In the genomic region with DNA sequence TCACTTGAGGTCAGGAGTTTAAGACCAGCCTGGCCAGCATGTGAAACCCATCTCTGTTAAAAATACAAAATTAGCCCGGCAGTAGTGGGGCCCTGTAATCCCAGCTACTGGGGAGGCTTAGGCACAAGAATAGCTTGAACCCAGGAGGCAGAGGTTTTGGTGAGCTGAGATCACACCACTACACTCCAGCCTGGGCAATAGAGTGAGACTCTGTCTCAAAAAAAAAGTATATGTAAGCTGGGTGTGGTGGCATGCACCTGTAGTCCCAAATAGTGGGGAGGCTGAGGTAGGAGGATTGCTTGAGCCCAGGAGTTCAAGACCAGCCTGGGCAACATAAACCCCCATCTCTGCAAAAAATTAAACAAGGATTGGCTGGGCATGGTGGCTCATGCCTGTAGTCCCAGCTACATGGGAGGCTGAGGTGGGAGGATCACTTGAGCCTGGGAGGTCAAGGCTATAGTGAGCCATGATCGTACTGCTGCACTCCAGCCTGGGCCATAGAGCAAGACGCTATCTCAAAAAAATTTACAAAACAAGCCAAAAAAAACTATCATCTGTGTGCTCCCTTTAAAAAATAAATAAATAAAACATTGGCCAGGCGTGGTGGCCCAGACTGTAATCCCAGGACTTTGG, we compare ENCODE assay signal across 31 cellular contexts. TPM values are rescaled to one million over a fixed set of nuclear protein-coding genes. Genes with fewer than 3 reads are reported as not detected.
"Had no signal": no experiment of that assay in that cellular context is flagged by ENCODE, and none has a peak within 500 bp of the region (broad histone marks: within the 10 kb centered on the region; RNA-seq: fewer than 3 reads in every experiment).

No MANE protein-coding gene starts in this region.

- ATAC-seq: activated CD8-positive, alpha-beta T cell treated with anti-CD3 and anti-CD28 coated beads for 36 hours; activated T-cell treated with anti-CD3 and anti-CD28 coated beads, Interleukin-2, amount 50 U/mL, for 72 hours; activated T-helper 17 cell treated with anti-CD3 and anti-CD28 coated beads, Interleukin-2, amount 50 U/mL, for 72 hours; SK-N-SH treated with all-trans-retinoic acid at 6 μM for 48 hours; T-cell had no signal

- H3K27ac Mint-ChIP-seq: activated CD4-positive, alpha-beta T cell treated with anti-CD3 and anti-CD28 coated beads, Interleukin-2, amount 10 ng/mL, durations not matched to agents 24 days and 14 days; activated CD8-positive, alpha-beta T cell treated with anti-CD3 and anti-CD28 coated beads for 36 hours; activated naive CD8-positive, alpha-beta T cell treated with anti-CD3 and anti-CD28 coated beads for 36 hours; activated T-cell treated with anti-CD3 and anti-CD28 coated beads, Interleukin-2, amount 50 U/mL, for 72 hours; activated T-helper 17 cell treated with anti-CD3 and anti-CD28 coated beads, Interleukin-2, amount 50 U/mL, for 72 hours; T-cell had no signal

- H3K36me3 ChIP-seq: brain microvascular endothelial cell had no signal

- H3K27me3 ChIP-seq: brain microvascular endothelial cell had no signal

- H3K27ac ChIP-seq: brain microvascular endothelial cell, KMS-11 had no signal

- H3K4me2 ChIP-seq: KMS-11 had no signal

- H3K9ac ChIP-seq: KMS-11 had no signal

- H3K4me3 Mint-ChIP-seq: activated CD4-positive, alpha-beta T cell treated with anti-CD3 and anti-CD28 coated beads, Interleukin-2, amount 10 ng/mL, durations not matched to agents 24 days and 14 days; activated CD8-positive, alpha-beta T cell treated with anti-CD3 and anti-CD28 coated beads for 36 hours; activated naive CD8-positive, alpha-beta T cell treated with anti-CD3 and anti-CD28 coated beads for 36 hours; activated T-cell treated with anti-CD3 and anti-CD28 coated beads, Interleukin-2, amount 50 U/mL, for 72 hours; activated T-helper 17 cell treated with anti-CD3 and anti-CD28 coated beads, Interleukin-2, amount 50 U/mL, for 72 hours; T-cell had no signal

- H3K9me3 Mint-ChIP-seq: activated CD4-positive, alpha-beta T cell treated with anti-CD3 and anti-CD28 coated beads, Interleukin-2, amount 10 ng/mL, durations not matched to agents 24 days and 14 days; activated CD8-positive, alpha-beta T cell treated with anti-CD3 and anti-CD28 coated beads for 36 hours; activated T-cell treated with anti-CD3 and anti-CD28 coated beads, Interleukin-2, amount 50 U/mL, for 72 hours; activated T-helper 17 cell treated with anti-CD3 and anti-CD28 coated beads, Interleukin-2, amount 50 U/mL, for 72 hours; T-cell had no signal

- H3K27me3 Mint-ChIP-seq: activated CD4-positive, alpha-beta T cell treated with anti-CD3 and anti-CD28 coated beads, Interleukin-2, amount 10 ng/mL, durations not matched to agents 24 days and 14 days; activated CD8-positive, alpha-beta T cell treated with anti-CD3 and anti-CD28 coated beads for 36 hours; activated naive CD8-positive, alpha-beta T cell treated with anti-CD3 and anti-CD28 coated beads for 36 hours; activated T-helper 17 cell treated with anti-CD3 and anti-CD28 coated beads, Interleukin-2, amount 50 U/mL, for 72 hours; T-cell had no signal

- DNase-seq: activated CD4-positive, alpha-beta T cell treated with anti-CD3 and anti-CD28 coated beads, Interleukin-2, amount 10 ng/mL, durations not matched to agents 24 days and 14 days; activated CD4-positive, alpha-beta T cell treated with anti-CD3 and anti-CD28 coated beads, Interleukin-2, amount 50 U/mL, for 4 hours; activated CD8-positive, alpha-beta T cell treated with anti-CD3 and anti-CD28 coated beads for 36 hours; activated effector memory CD4-positive, alpha-beta T cell treated with anti-CD3 and anti-CD28 coated beads, Interleukin-2, amount 50 U/mL, for 16 hours; activated naive CD4-positive, alpha-beta T cell; activated naive CD4-positive, alpha-beta T cell treated with anti-CD3 and anti-CD28 coated beads, Interleukin-2, amount 50 U/mL, for 16 hours; activated naive CD8-positive, alpha-beta T cell treated with anti-CD3 and anti-CD28 coated beads for 36 hours; activated T-cell treated with anti-CD3 and anti-CD28 coated beads, Interleukin-2, amount 50 U/mL, for 1 hour; activated T-cell treated with anti-CD3 and anti-CD28 coated beads, Interleukin-2, amount 50 U/mL, for 72 hours; amniotic stem cell; aorta; brain microvascular endothelial cell; central memory CD4-positive, alpha-beta T cell; NCI-H1048; NCI-H1105 treated with DMSO at 0.1 percent for 48 hours; NCI-H1436; NCI-H1694; NCI-H1930; NCI-H2081 treated with DMSO at 0.1 percent for 48 hours; NCI-H226; NCI-H446 treated with DMSO at 0.1 percent for 48 hours; NCI-H524; NCI-H69; NK-92 treated with Interleukin-12 subunit alpha and Interleukin-12 subunit beta, amount 100 ng/mL, for 24 hours; SHP77 treated with DMSO at 0.1 percent for 48 hours; T-cell; T-helper 2 cell; T-helper 9 cell had no signal

RNA-seq across cellular contexts. Expression of a gene that starts 39.0 kb away (rescaled TPM):
- total RNA-seq: activated T-helper 17 cell treated with anti-CD3 and anti-CD28 coated beads, Interleukin-2, amount 50 U/mL, for 72 hours had no signal
